ENCODE assay signal across 29 cellular contexts in the genomic region with DNA sequence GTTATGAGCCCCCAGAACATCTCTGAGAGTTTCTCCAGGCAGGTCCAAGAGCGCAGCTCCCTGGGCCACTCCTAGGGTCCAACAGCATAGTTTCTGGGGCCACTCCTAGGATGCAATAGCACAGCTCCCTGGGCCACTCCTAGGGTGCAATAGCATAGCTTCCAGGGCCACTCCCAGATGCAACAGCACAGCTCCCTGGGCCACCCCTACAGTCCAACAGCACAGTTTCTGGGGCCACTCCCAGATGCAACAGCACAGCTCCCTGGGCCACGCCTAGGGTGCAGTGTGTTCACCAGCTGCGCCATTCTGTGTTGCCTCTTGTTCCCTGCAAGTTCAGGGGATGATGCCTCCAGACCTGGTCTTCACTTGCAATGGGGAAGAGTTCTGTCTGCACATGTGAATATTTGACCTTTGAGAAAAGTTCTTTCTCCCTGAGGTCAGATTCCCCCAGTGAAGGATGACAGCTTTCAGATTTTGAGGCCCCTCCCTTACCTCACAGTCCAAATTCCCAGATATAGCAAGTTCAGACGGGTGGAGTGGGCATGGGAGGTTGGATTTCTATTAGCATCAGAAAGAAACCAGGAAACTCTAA. TPM values are rescaled to one million over a fixed set of nuclear protein-coding genes. Genes with fewer than 3 reads are reported as not detected.
"Had no signal": no experiment of that assay in that cellular context is flagged by ENCODE, and none has a peak within 500 bp of the region (broad histone marks: within the 10 kb centered on the region; RNA-seq: fewer than 3 reads in every experiment).

No MANE protein-coding gene starts in this region.

- H3K36me3 ChIP-seq: right lobe of liver, vagina had no signal

- H3K27me3 ChIP-seq: right lobe of liver, testis, vagina had no signal

- H3K9me3 ChIP-seq: testis, vagina had no signal

- H3K27ac Mint-ChIP-seq: activated CD4-positive, alpha-beta T cell treated with anti-CD3 and anti-CD28 coated beads, Interleukin-2, amount 10 ng/mL, durations not matched to agents 7 days and 5 days; activated CD8-positive, alpha-beta T cell treated with anti-CD3 and anti-CD28 coated beads for 36 hours; activated naive CD4-positive, alpha-beta T cell treated with anti-CD3 and anti-CD28 coated beads, Interleukin-2, amount 10 ng/mL, durations not matched to agents 7 days and 5 days; endodermal cell; memory B cell; naive thymus-derived CD4-positive, alpha-beta T cell; stimulated activated naive B cell treated with anti-CD40 and anti-IgM and Interleukin-4, amounts not matched to agents 10 μg/mL and 1 μg/mL and 100 μg/mL, for 72 hours had no signal

- H3K4me1 ChIP-seq: right lobe of liver had no signal

- DNase-seq: activated CD4-positive, alpha-beta T cell treated with anti-CD3 and anti-CD28 coated beads, Interleukin-2, amount 10 ng/mL, durations not matched to agents 7 days and 5 days; activated CD8-positive, alpha-beta T cell treated with anti-CD3 and anti-CD28 coated beads for 36 hours; activated naive CD4-positive, alpha-beta T cell treated with anti-CD3 and anti-CD28 coated beads, Interleukin-2, amount 10 ng/mL, durations not matched to agents 7 days and 5 days; activated T-cell treated with anti-CD3 and anti-CD28 coated beads, Interleukin-2, amount 50 U/mL, for 48 hours; amygdala; cerebellar nuclear complex; cortex of kidney; endodermal cell; naive thymus-derived CD4-positive, alpha-beta T cell; occipital lobe; posterior cingulate gyrus; small intestine; stimulated activated CD4-positive, alpha-beta T cell treated with anti-CD3 and anti-CD28 coated beads, Interleukin-15, amount 100 ng/mL, for 24 hours; stimulated activated CD4-positive, alpha-beta T cell treated with anti-CD3 and anti-CD28 coated beads, Interleukin-2, amount 100 ng/mL, for 48 hours; stimulated activated CD8-positive, alpha-beta memory T cell treated with anti-CD3 and anti-CD28 coated beads, Interleukin-4, amount 100 ng/mL, for 48 hours; stimulated activated naive B cell treated with anti-CD40 and anti-IgM and Interleukin-4, amounts not matched to agents 10 μg/mL and 1 μg/mL and 100 μg/mL, for 72 hours; testis; trophoblast cell had no signal

- H3K4me3 Mint-ChIP-seq: activated CD4-positive, alpha-beta T cell treated with anti-CD3 and anti-CD28 coated beads, Interleukin-2, amount 10 ng/mL, durations not matched to agents 7 days and 5 days; activated CD8-positive, alpha-beta T cell treated with anti-CD3 and anti-CD28 coated beads for 36 hours; activated naive CD4-positive, alpha-beta T cell treated with anti-CD3 and anti-CD28 coated beads, Interleukin-2, amount 10 ng/mL, durations not matched to agents 7 days and 5 days; endodermal cell; memory B cell; naive thymus-derived CD4-positive, alpha-beta T cell; neural crest cell; stimulated activated naive B cell treated with anti-CD40 and anti-IgM and Interleukin-4, amounts not matched to agents 10 μg/mL and 1 μg/mL and 100 μg/mL, for 72 hours had no signal

- ATAC-seq: activated CD4-positive, CD25-positive, alpha-beta regulatory T cell treated with anti-CD3 and anti-CD28 coated beads, Interleukin-2, amount 50 U/mL, for 24 hours; activated CD8-positive, alpha-beta T cell treated with anti-CD3 and anti-CD28 coated beads for 36 hours; naive thymus-derived CD4-positive, alpha-beta T cell; right lobe of liver; stimulated activated naive B cell treated with anti-CD40 and anti-IgM and Interleukin-4, amounts not matched to agents 10 μg/mL and 1 μg/mL and 100 μg/mL, for 72 hours had no signal

- H3K4me3 ChIP-seq: right lobe of liver, testis, vagina had no signal

- H3K27ac ChIP-seq: epithelial cell of prostate, right lobe of liver, testis, vagina had no signal

RNA-seq across cellular contexts. Expression of gene LEP, which starts 43.0 kb away (rescaled TPM):
- total RNA-seq: activated CD4-positive, alpha-beta T cell treated with anti-CD3 and anti-CD28 coated beads, Interleukin-2, amount 10 ng/mL, durations not matched to agents 7 days and 5 days; activated CD8-positive, alpha-beta T cell treated with anti-CD3 and anti-CD28 coated beads for 36 hours; endodermal cell; fibroblast of villous mesenchyme; glomerular endothelial cell; kidney epithelial cell; mucosa of gallbladder; neural crest cell; occipital lobe; right lobe of liver; T-helper 2 cell treated with Interferon-gamma antibody and Interleukin-4, amounts not matched to agents 100 ng/mL and 5 ng/mL, for 36 hours had no signal
- polyA plus RNA-seq: naive thymus-derived CD4-positive, alpha-beta T cell had no signal
